Comparison of ENCODE assay signal across 23 cellular contexts in the genomic region with DNA sequence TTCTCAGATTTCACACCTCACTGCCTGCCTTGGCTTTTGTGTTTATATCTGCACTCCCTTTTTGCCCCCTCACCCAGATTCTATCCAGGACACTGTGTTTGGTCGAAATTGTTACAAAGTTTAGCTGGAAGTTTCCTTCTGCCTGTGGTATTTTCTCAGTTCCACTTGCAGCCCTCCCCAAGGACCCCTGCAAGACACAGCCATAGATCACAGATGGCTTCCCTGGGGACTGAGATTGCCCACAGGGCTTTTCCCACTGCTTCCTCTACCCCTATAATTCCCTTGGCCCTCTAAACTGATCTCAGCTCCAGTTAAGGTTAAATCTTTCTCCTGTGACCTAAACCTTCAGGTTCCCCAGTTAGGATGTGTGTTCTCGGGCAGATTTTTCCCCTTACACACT.
DNase-seq lines count a peak whose midpoint lies in the region; ATAC-seq, FAIRE-seq and TF ChIP-seq lines count a peak whose summit lies in the region.
"Had no signal": no experiment of that assay in that cellular context is flagged by ENCODE, and none has a peak within 500 bp of the region (broad histone marks: within the 10 kb centered on the region; RNA-seq: fewer than 3 reads in every experiment).

No MANE protein-coding gene starts in this region.

- H3K36me3 ChIP-seq in GM12878 (ENCODE audit: control insufficient read depth in 2 of 2, insufficient read depth in 2 of 2, low read length in 1 of 2): no peaks in the 10 kb centered on the region
- H3K36me3 ChIP-seq: SJCRH30 had no signal

- peaks cover 60% of the 10 kb centered on the region for H3K9me3 Mint-ChIP-seq in nephron progenitor cell

- peaks cover 23% of the 10 kb centered on the region for H3K4me1 Mint-ChIP-seq in nephron progenitor cell

- TF ChIP-seq CTCF in GM12878 (IDR thresholded peaks at IDR 0.05 in 2 of 3, conservative IDR thresholded peaks at IDR 0.05 in 1 of 3; ENCODE audit: control insufficient read depth in 2 of 3, extremely low read depth in 1 of 3, insufficient read depth in 1 of 3, low read depth in 3 of 3, low read length in 3 of 3): no peak
- no peak for TF ChIP-seq CTCF in nephron progenitor cell (IDR thresholded peaks at IDR 0.05)

- peaks cover 6% of the 10 kb centered on the region for H3K27me3 Mint-ChIP-seq in nephron progenitor cell (ENCODE audit: low read depth, poor library complexity)

- no peak for TF ChIP-seq EP300 in GM12878 (IDR thresholded peaks at IDR 0.05; ENCODE audit: borderline replicate concordance in 1 of 2, control insufficient read depth in 1 of 2, low read depth in 2 of 2, low read length in 2 of 2)

- no peak for FAIRE-seq in GM12878 (lab: Jason Lieb, UNC)
- FAIRE-seq: GM19239, HTR-8/SVneo, K562 had no signal

- SMC1A ChIA-PET in GM12878 (lab: Charles Lee; ENCODE audit: uncharacterized antibody, unreplicated experiment): no interaction called here

- no peak overlapping the region for H3K9ac ChIP-seq in GM12878 (ENCODE audit: control insufficient read depth, insufficient read depth, low read length)

- peak overlapping the region; percentile 35 for H3K4me3 Mint-ChIP-seq in nephron progenitor cell
- H3K4me3 Mint-ChIP-seq: H9 had no signal

- no TSS peak for BruUV-seq in GM12878 (replicated peaks; lab: Mats Ljungman, UMichigan)

- intact Hi-C loops in GM12878 (cut with micrococcal nuclease; ENCODE audit: unreplicated experiment): no loop called here

- H3K27ac ChIP-seq in GM12878 (ENCODE audit: control insufficient read depth, insufficient read depth): no peak overlapping the region
- H3K27ac ChIP-seq: SJCRH30 had no signal

- POLR2A ChIA-PET in GM12878 (lab: Charles Lee): no interaction called here

- H3K27ac Mint-ChIP-seq in nephron progenitor cell: peak overlapping the region; percentile 95
- H3K27ac Mint-ChIP-seq: H9 had no signal

- no peaks in the 10 kb centered on the region for H3K9me3 ChIP-seq in GM12878 (replicated peaks; ENCODE audit: control insufficient read depth, insufficient read depth, low read length)
- H3K9me3 ChIP-seq: SJCRH30 had no signal

- ATAC-seq in GM12878: no peak
- ATAC-seq in HG02623 (IDR thresholded peaks at IDR 0.05; ENCODE audit: unreplicated experiment): no peak
- ATAC-seq: K562, SK-N-SH treated with all-trans-retinoic acid at 6 μM for 48 hours had no signal

- no peaks in the 10 kb centered on the region for H3K27me3 ChIP-seq in GM12878 (replicated peaks in 1 of 2; ENCODE audit: control insufficient read depth in 2 of 2, insufficient read depth in 2 of 2, low read length in 1 of 2)
- H3K27me3 ChIP-seq: SJCRH30 had no signal

- no peaks in the 10 kb centered on the region for H3K4me1 ChIP-seq in GM12878 (ENCODE audit: control insufficient read depth, insufficient read depth, low read length)
- H3K4me1 ChIP-seq: SJCRH30 had no signal

- TF ChIP-seq RAD21 in GM12878 (IDR thresholded peaks at IDR 0.05; ENCODE audit: insufficient read depth, low read depth, low read length): no peak

- no peak overlapping the region for H3K4me3 ChIP-seq in GM12878
- H3K4me3 ChIP-seq: K562, SJCRH30 had no signal

- WGBS in GM12878 (ENCODE audit: insufficient coverage, insufficient replicate concordance, low lambda C conversion rate, missing lambda C conversion rate): 0% methylated on average over 2 of the region's 2 CpGs

- no peak overlapping the region for H2AFZ ChIP-seq in GM12878 (ENCODE audit: control insufficient read depth, low read depth, low read length)

- CTCF ChIA-PET in GM12878 (lab: Yijun Ruan, JAX): no interaction called here

- H3K79me2 ChIP-seq in GM12878 (ENCODE audit: control insufficient read depth, insufficient read depth, low read length): no peaks in the 10 kb centered on the region

- RAD21 ChIA-PET in GM12878 (lab: Charles Lee; ENCODE audit: unreplicated experiment): no interaction called here

- in situ Hi-C loops in GM12878 (cut with MboI): no loop called here

- no peak overlapping the region for H3K4me2 ChIP-seq in GM12878 (ENCODE audit: control insufficient read depth, insufficient read depth)

- H3K36me3 Mint-ChIP-seq in nephron progenitor cell (ENCODE audit: low read depth): peaks cover 39% of the 10 kb centered on the region

- no peak for TF ChIP-seq POLR2A in GM12878 (IDR thresholded peaks at IDR 0.05; ENCODE audit: low read depth, low read length)

- DNase-seq in NCI-H69 (lab: John Stamatoyannopoulos, UW) (peak; percentile 13), GM12878 (ENCODE audit: low read depth, low spot score) (no peak), nephron progenitor cell (peak; percentile 20), hypothalamus (lab: John Stamatoyannopoulos, UW) (no peak), SIG-M5 treated with dmso at 0.1 percent for 504 hours (lab: John Stamatoyannopoulos, UW; ENCODE audit: unreplicated experiment) (no peak), NOMO-1 treated with DMSO at 0.1 percent for 48 hours (lab: John Stamatoyannopoulos, UW; ENCODE audit: unreplicated experiment) (no peak)
- DNase-seq: Calu3, DMS79 treated with DMSO at 0.1 percent for 48 hours, GF-D8, H9, Kasumi-1, MV-4-11, NCI-H1105, NCI-H1436 treated with DMSO at 0.1 percent for 48 hours, NCI-H187 treated with DMSO at 0.1 percent for 48 hours, NCI-H2107, NCI-H526 treated with DMSO at 0.1 percent for 48 hours had no signal

- H4K20me1 ChIP-seq in GM12878 (ENCODE audit: control insufficient read depth, insufficient read depth): no peaks in the 10 kb centered on the region

TF ChIP-seq in GM12878, 131 proteins besides CTCF, POLR2A, EP300 and RAD21:
- TF ChIP-seq MEF2B (IDR thresholded peaks at IDR 0.05; ENCODE audit: partially characterized antibody, poor library complexity, severe bottlenecking): peak; percentile 79
- TF ChIP-seq, protein P1, sequence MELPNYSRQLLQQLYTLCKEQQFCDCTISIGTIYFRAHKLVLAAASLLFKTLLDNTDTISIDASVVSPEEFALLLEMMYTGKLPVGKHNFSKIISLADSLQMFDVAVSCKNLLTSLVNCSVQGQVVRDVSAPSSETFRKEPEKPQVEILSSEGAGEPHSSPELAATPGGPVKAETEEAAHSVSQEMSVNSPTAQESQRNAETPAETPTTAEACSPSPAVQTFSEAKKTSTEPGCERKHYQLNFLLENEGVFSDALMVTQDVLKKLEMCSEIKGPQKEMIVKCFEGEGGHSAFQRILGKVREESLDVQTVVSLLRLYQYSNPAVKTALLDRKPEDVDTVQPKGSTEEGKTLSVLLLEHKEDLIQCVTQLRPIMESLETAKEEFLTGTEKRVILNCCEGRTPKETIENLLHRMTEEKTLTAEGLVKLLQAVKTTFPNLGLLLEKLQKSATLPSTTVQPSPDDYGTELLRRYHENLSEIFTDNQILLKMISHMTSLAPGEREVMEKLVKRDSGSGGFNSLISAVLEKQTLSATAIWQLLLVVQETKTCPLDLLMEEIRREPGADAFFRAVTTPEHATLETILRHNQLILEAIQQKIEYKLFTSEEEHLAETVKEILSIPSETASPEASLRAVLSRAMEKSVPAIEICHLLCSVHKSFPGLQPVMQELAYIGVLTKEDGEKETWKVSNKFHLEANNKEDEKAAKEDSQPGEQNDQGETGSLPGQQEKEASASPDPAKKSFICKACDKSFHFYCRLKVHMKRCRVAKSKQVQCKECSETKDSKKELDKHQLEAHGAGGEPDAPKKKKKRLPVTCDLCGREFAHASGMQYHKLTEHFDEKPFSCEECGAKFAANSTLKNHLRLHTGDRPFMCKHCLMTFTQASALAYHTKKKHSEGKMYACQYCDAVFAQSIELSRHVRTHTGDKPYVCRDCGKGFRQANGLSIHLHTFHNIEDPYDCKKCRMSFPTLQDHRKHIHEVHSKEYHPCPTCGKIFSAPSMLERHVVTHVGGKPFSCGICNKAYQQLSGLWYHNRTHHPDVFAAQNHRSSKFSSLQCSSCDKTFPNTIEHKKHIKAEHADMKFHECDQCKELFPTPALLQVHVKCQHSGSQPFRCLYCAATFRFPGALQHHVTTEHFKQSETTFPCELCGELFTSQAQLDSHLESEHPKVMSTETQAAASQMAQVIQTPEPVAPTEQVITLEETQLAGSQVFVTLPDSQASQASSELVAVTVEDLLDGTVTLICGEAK (IDR thresholded peaks at IDR 0.05; ENCODE audit: borderline replicate concordance): no peak
TF ChIP-seq in GM12878: peak in this region for 1.

Comparison
In these comparisons a context has a peak if more than half of its experiments do, and no peak if none do; other contexts are left out.
1. DNase-seq: peak in NCI-H69 (single experiment) and nephron progenitor cell (single experiment); none in GM12878 (single experiment), hypothalamus (0 of 51), SIG-M5 treated with dmso at 0.1 percent for 504 hours (single experiment) and NOMO-1 treated with DMSO at 0.1 percent for 48 hours (single experiment).